Comparison of ENCODE assay signal across 26 cellular contexts in the genomic region with DNA sequence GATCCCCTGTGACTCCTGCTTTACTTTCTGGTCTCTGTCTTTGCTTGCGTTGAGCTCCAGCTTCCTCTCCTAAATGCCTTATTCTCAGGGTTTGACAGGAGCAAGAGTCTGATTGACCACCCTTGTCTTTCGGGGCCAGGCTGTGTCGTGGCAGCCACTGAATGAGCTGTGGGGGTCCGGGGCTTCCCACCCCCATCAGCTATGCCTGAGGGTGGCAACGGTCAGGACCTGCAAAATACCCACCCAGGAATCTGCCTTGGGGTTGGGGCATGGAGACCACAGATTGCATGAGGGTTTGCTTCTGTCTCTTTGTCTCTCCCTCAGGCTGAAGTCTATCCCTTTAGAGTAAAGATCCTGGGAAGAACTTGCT. TPM values are rescaled to one million over a fixed set of nuclear protein-coding genes. Genes with fewer than 3 reads are reported as not detected.
"Had no signal": no experiment of that assay in that cellular context is flagged by ENCODE, and none has a peak within 500 bp of the region (broad histone marks: within the 10 kb centered on the region; RNA-seq: fewer than 3 reads in every experiment).

No MANE protein-coding gene starts in this region.

- H3K4me1 Mint-ChIP-seq: activated CD4-positive, alpha-beta T cell treated with anti-CD3 and anti-CD28 coated beads, Interleukin-2, amount 10 ng/mL, durations not matched to agents 7 days and 5 days had no signal

- H3K4me3 ChIP-seq: adrenal gland, body of pancreas had no signal

- H3K9me3 Mint-ChIP-seq: activated CD4-positive, alpha-beta memory T cell treated with anti-CD3 and anti-CD28 coated beads, Interleukin-2, amount 10 ng/mL, durations not matched to agents 7 days and 5 days; activated CD4-positive, alpha-beta T cell treated with anti-CD3 and anti-CD28 coated beads, Interleukin-2, amount 10 ng/mL, durations not matched to agents 7 days and 5 days; activated naive CD4-positive, alpha-beta T cell treated with anti-CD3 and anti-CD28 coated beads, Interleukin-2, amount 10 ng/mL, durations not matched to agents 7 days and 5 days; activated naive CD4-positive, alpha-beta T cell treated with anti-CD3 and anti-CD28 coated beads, Interleukin-2, amount 50 U/mL, for 72 hours; activated naive CD8-positive, alpha-beta T cell treated with anti-CD3 and anti-CD28 coated beads, Interleukin-2, amount 50 U/mL, for 24 hours; activated T-cell treated with anti-CD3 and anti-CD28 coated beads, Interleukin-2, amount 50 U/mL, for 24 hours; activated T-cell treated with anti-CD3 and anti-CD28 coated beads, Interleukin-2, amount 50 U/mL, for 72 hours had no signal

- ATAC-seq: activated naive CD4-positive, alpha-beta T cell treated with anti-CD3 and anti-CD28 coated beads, Interleukin-2, amount 50 U/mL, for 72 hours; activated naive CD8-positive, alpha-beta T cell treated with anti-CD3 and anti-CD28 coated beads, Interleukin-2, amount 50 U/mL, for 24 hours; activated T-cell treated with anti-CD3 and anti-CD28 coated beads, Interleukin-2, amount 50 U/mL, for 72 hours; body of pancreas had no signal

- H3K4me3 Mint-ChIP-seq: activated CD4-positive, alpha-beta memory T cell treated with anti-CD3 and anti-CD28 coated beads, Interleukin-2, amount 10 ng/mL, durations not matched to agents 7 days and 5 days; activated CD4-positive, alpha-beta T cell treated with anti-CD3 and anti-CD28 coated beads, Interleukin-2, amount 10 ng/mL, durations not matched to agents 7 days and 5 days; activated naive CD4-positive, alpha-beta T cell treated with anti-CD3 and anti-CD28 coated beads, Interleukin-2, amount 10 ng/mL, durations not matched to agents 7 days and 5 days; activated naive CD8-positive, alpha-beta T cell treated with anti-CD3 and anti-CD28 coated beads, Interleukin-2, amount 50 U/mL, for 24 hours; activated T-cell treated with anti-CD3 and anti-CD28 coated beads, Interleukin-2, amount 50 U/mL, for 24 hours; activated T-cell treated with anti-CD3 and anti-CD28 coated beads, Interleukin-2, amount 50 U/mL, for 72 hours; WTC11 had no signal

- H3K27me3 ChIP-seq: adrenal gland, body of pancreas had no signal

- H3K4me1 ChIP-seq: adrenal gland, body of pancreas had no signal

- H3K36me3 Mint-ChIP-seq: activated naive CD4-positive, alpha-beta T cell treated with anti-CD3 and anti-CD28 coated beads, Interleukin-2, amount 10 ng/mL, durations not matched to agents 7 days and 5 days; activated naive CD4-positive, alpha-beta T cell treated with anti-CD3 and anti-CD28 coated beads, Interleukin-2, amount 50 U/mL, for 72 hours; WTC11 had no signal

- H3K9me3 ChIP-seq: adrenal gland, body of pancreas had no signal

- DNase-seq: activated CD4-positive, alpha-beta memory T cell treated with anti-CD3 and anti-CD28 coated beads, Interleukin-2, amount 10 ng/mL, durations not matched to agents 7 days and 5 days; activated CD4-positive, alpha-beta T cell treated with anti-CD3 and anti-CD28 coated beads for 1 hour; activated CD4-positive, alpha-beta T cell treated with anti-CD3 and anti-CD28 coated beads for 4 hours; activated CD4-positive, alpha-beta T cell treated with anti-CD3 and anti-CD28 coated beads, Interleukin-2, amount 10 ng/mL, durations not matched to agents 7 days and 5 days; activated CD4-positive, alpha-beta T cell treated with anti-CD3 and anti-CD28 coated beads, Interleukin-2, amount 50 U/mL, for 4 hours; activated CD8-positive, alpha-beta memory T cell treated with anti-CD3 and anti-CD28 coated beads, Interleukin-2, amount 50 U/mL, for 48 hours; activated gamma-delta T cell; activated naive CD4-positive, alpha-beta T cell; activated naive CD4-positive, alpha-beta T cell treated with anti-CD3 and anti-CD28 coated beads, Interleukin-2, amount 10 ng/mL, durations not matched to agents 7 days and 5 days; activated naive CD8-positive, alpha-beta T cell treated with anti-CD3 and anti-CD28 coated beads, Interleukin-2, amount 50 U/mL, for 24 hours; activated T-cell treated with anti-CD3 and anti-CD28 coated beads for 4 hours; activated T-cell treated with anti-CD3 and anti-CD28 coated beads, Interleukin-2, amount 50 U/mL, for 24 hours; activated T-cell treated with anti-CD3 and anti-CD28 coated beads, Interleukin-2, amount 50 U/mL, for 72 hours; amygdala; aorta; body of pancreas; caudate nucleus; cortex of kidney; effector CD4-positive, alpha-beta T cell; T-helper 2 cell had no signal

- H3K36me3 ChIP-seq: adrenal gland had no signal

- H3K27ac Mint-ChIP-seq: activated CD4-positive, alpha-beta memory T cell treated with anti-CD3 and anti-CD28 coated beads, Interleukin-2, amount 10 ng/mL, durations not matched to agents 7 days and 5 days; activated CD4-positive, alpha-beta T cell treated with anti-CD3 and anti-CD28 coated beads, Interleukin-2, amount 10 ng/mL, durations not matched to agents 7 days and 5 days; activated naive CD4-positive, alpha-beta T cell treated with anti-CD3 and anti-CD28 coated beads, Interleukin-2, amount 10 ng/mL, durations not matched to agents 7 days and 5 days; activated naive CD4-positive, alpha-beta T cell treated with anti-CD3 and anti-CD28 coated beads, Interleukin-2, amount 50 U/mL, for 72 hours; activated naive CD8-positive, alpha-beta T cell treated with anti-CD3 and anti-CD28 coated beads, Interleukin-2, amount 50 U/mL, for 24 hours; activated T-cell treated with anti-CD3 and anti-CD28 coated beads, Interleukin-2, amount 50 U/mL, for 24 hours; activated T-cell treated with anti-CD3 and anti-CD28 coated beads, Interleukin-2, amount 50 U/mL, for 72 hours; WTC11 had no signal

- H3K27ac ChIP-seq: adrenal gland, body of pancreas, VCaP had no signal

RNA-seq across cellular contexts. Expression of a gene that starts 20.6 kb away (rescaled TPM):
- total RNA-seq: aorta, epithelial cell of proximal tubule, esophagus mucosa had no signal
